In genomic region chr4:53476232-53477037, GRCh38 we compare ENCODE assay signal across 10 cellular contexts.
DNase-seq lines count a peak whose midpoint lies in the region; ATAC-seq and TF ChIP-seq lines count a peak whose summit lies in the region.
"Had no signal": no experiment of that assay in that cellular context is flagged by ENCODE, and none has a peak within 500 bp of the region (broad histone marks: within the 10 kb centered on the region; RNA-seq: fewer than 3 reads in every experiment).

No MANE protein-coding gene starts in this region.

- DNase-seq in GM23248 (peak; percentile 99), SJSA1 (ENCODE audit: low read depth in 1 of 2, low spot score in 2 of 2) (peak; percentile 85 to 86), fibroblast of lung (ENCODE audit: low read depth in 2 of 2) (peak; percentile 97 to 99), posterior vena cava (ENCODE audit: low spot score) (peak; percentile 86), NCI-H1105 (lab: John Stamatoyannopoulos, UW) (no peak), HT-29 (ENCODE audit: low spot score) (no peak)
- DNase-seq in activated T-cell treated with anti-CD3 and anti-CD28 coated beads, Interleukin-2, amount 50 U/mL, for 48 hours: no peak
- DNase-seq: T-helper 1 cell had no signal

- H3K4me3 ChIP-seq in GM23248: peak overlapping the region; percentile 38; the same call in 1 of the 2 replicates
- no peak overlapping the region for H3K4me3 ChIP-seq in SJSA1
- H3K4me3 ChIP-seq in fibroblast of lung (replicated peaks in 1 of 4; ENCODE audit: control extremely low read depth in 1 of 4, insufficient read depth in 1 of 4, low read depth in 3 of 4, low read length in 4 of 4): peak overlapping the region in 1 of 4 experiments; percentile 12
- H3K4me3 ChIP-seq: esophagus muscularis mucosa had no signal

- 14 to 15% methylated on average over 10 of the region's 10 CpGs for WGBS in GM23248 (ENCODE audit: low coverage in 1 of 2, low lambda C conversion rate in 2 of 2, missing lambda C conversion rate in 2 of 2), 2 experiments

- H3K4me2 ChIP-seq in GM23248 (ENCODE audit: unreplicated experiment) (peak overlapping the region; percentile 60), fibroblast of lung (ENCODE audit: extremely low read depth, insufficient read depth, low read length) (peak overlapping the region; percentile 73)

- in situ Hi-C loops in GM23248 (cut with MboI): no loop called here

- H3K79me2 ChIP-seq in GM23248 (ENCODE audit: insufficient read depth): no peaks in the 10 kb centered on the region
- no peaks in the 10 kb centered on the region for H3K79me2 ChIP-seq in fibroblast of lung (ENCODE audit: control insufficient read depth, insufficient read depth, low read length)

- H3K27ac ChIP-seq in GM23248 (peak overlapping the region; percentile 99), SJSA1 (peak overlapping the region; percentile 70), fibroblast of lung (ENCODE audit: insufficient read depth, low read length) (peak overlapping the region; percentile 95)
- H3K27ac ChIP-seq: esophagus muscularis mucosa had no signal

- H3K9me3 ChIP-seq in GM23248 (ENCODE audit: low read depth) (no peaks in the 10 kb centered on the region), SJSA1 (replicated peaks) (no peaks in the 10 kb centered on the region), fibroblast of lung (ENCODE audit: control insufficient read depth, insufficient read depth, low read depth, low read length) (no peaks in the 10 kb centered on the region)
- H3K9me3 ChIP-seq: esophagus muscularis mucosa had no signal

- intact Hi-C loops in posterior vena cava (cut with DNase I): no loop called here

- no peaks in the 10 kb centered on the region for H4K20me1 ChIP-seq in GM23248 (ENCODE audit: insufficient read depth)
- H4K20me1 ChIP-seq in fibroblast of lung (ENCODE audit: control insufficient read depth, extremely low read depth, insufficient read depth, low read length): no peaks in the 10 kb centered on the region

- peaks cover 62% of the 10 kb centered on the region for H3K4me1 ChIP-seq in GM23248 (ENCODE audit: insufficient read depth)
- peaks cover 34% of the 10 kb centered on the region for H3K4me1 ChIP-seq in SJSA1 (replicated peaks)
- peaks cover 20% of the 10 kb centered on the region for H3K4me1 ChIP-seq in fibroblast of lung (ENCODE audit: control insufficient read depth, extremely low read depth, insufficient read depth, low read length)
- H3K4me1 ChIP-seq: esophagus muscularis mucosa had no signal

- peaks cover 62% of the 10 kb centered on the region for H3F3A ChIP-seq in GM23248 (ENCODE audit: insufficient read depth)

- no peaks in the 10 kb centered on the region for H3K9me2 ChIP-seq in GM23248 (ENCODE audit: insufficient read depth)

- H2AFZ ChIP-seq in GM23248: peak overlapping the region; percentile 22; the same call in 1 of the 2 replicates
- peak overlapping the region; percentile 66 for H2AFZ ChIP-seq in fibroblast of lung (ENCODE audit: low read length)

- no peaks in the 10 kb centered on the region for H3K27me3 ChIP-seq in GM23248 (replicated peaks; ENCODE audit: insufficient read depth)
- H3K27me3 ChIP-seq in SJSA1 (replicated peaks): no peaks in the 10 kb centered on the region
- H3K27me3 ChIP-seq in fibroblast of lung (ENCODE audit: control insufficient read depth, insufficient read depth, low read length): no peaks in the 10 kb centered on the region
- H3K27me3 ChIP-seq: esophagus muscularis mucosa had no signal

- ATAC-seq in GM21717 (IDR thresholded peaks at IDR 0.05; ENCODE audit: unreplicated experiment): no peak

- H3K9ac ChIP-seq in GM23248 (peak overlapping the region; percentile 85), fibroblast of lung (ENCODE audit: insufficient read depth, low read length) (peak overlapping the region; percentile 49)

- TF ChIP-seq CTCF in fibroblast of lung (conservative IDR thresholded peaks at IDR 0.05 in 1 of 2, IDR thresholded peaks at IDR 0.05 in 1 of 2; ENCODE audit: low read depth in 1 of 2, low read length in 2 of 2): no peak

- no peaks in the 10 kb centered on the region for H3K36me3 ChIP-seq in GM23248 (ENCODE audit: low read depth)
- H3K36me3 ChIP-seq in SJSA1: no peaks in the 10 kb centered on the region
- H3K36me3 ChIP-seq in fibroblast of lung (ENCODE audit: control insufficient read depth, insufficient read depth, low read length): no peaks in the 10 kb centered on the region

Comparison
In these comparisons a context has a peak if more than half of its experiments do, and no peak if none do; other contexts are left out.
1. DNase-seq: peak in GM23248 (single experiment), SJSA1 (2 of 2), fibroblast of lung (2 of 2) and posterior vena cava (single experiment); none in activated T-cell treated with anti-CD3 and anti-CD28 coated beads, Interleukin-2, amount 50 U/mL, for 48 hours (0 of 2), NCI-H1105 (single experiment) and HT-29 (single experiment).
2. Peak in every context shown above with its lines, with median percentiles within 50 percentile points of each other: H3K27ac ChIP-seq.